ENCODE assay signal across 1 cellular context in the genomic region with DNA sequence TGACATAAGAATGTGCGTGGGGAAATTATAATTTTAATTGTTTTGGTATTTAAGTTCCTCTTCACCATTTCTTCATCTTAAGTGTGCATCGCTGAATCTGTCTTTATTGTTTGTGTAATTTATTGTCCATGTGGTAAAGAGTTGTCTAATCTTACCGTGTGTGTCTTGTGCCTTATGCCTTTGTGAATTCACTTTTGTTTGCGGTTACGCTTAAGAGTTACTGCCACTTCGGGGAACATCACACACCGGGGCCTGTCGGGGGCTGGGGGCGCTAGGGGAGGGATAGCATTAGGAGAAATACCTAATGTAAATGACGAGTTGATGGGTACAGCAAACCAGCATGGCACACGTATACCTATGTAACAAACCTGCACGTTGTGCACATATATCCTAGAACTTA.
TF ChIP-seq lines count a peak whose summit lies in the region.

No MANE protein-coding gene starts in this region.

TF ChIP-seq in HepG2, 621 proteins besides CTCF, POLR2A, EP300 and RAD21:
- TF ChIP-seq ZSCAN31 (CRISPR knock-in tag; IDR thresholded peaks at IDR 0.05; ENCODE audit: low read depth), result no peak
- TF ChIP-seq, protein P1, sequence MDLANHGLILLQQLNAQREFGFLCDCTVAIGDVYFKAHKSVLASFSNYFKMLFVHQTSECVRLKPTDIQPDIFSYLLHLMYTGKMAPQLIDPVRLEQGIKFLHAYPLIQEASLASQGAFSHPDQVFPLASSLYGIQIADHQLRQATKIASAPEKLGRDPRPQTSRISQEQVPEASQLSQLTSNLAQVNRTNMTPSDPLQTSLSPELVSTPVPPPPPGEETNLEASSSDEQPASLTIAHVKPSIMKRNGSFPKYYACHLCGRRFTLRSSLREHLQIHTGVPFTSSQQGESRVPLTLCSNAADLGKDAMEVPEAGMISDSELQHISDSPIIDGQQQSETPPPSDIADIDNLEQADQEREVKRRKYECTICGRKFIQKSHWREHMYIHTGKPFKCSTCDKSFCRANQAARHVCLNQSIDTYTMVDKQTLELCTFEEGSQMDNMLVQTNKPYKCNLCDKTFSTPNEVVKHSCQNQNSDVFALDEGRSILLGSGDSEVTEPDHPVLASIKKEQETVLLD (CRISPR knock-in tag; IDR thresholded peaks at IDR 0.05; ENCODE audit: low read depth), result no peak
- no peak for TF ChIP-seq ZFAT (CRISPR knock-in tag; conservative IDR thresholded peaks at IDR 0.05)
- no peak for TF ChIP-seq ZKSCAN1 (IDR thresholded peaks at IDR 0.05; ENCODE audit: low read length)
- no peak for TF ChIP-seq ZFX (CRISPR knock-in tag; IDR thresholded peaks at IDR 0.05; ENCODE audit: low read depth)
- TF ChIP-seq FOXM1 (CRISPR knock-in tag; IDR thresholded peaks at IDR 0.05), result no peak
- TF ChIP-seq MEIS2 (CRISPR knock-in tag; IDR thresholded peaks at IDR 0.05), result no peak
- no peak for TF ChIP-seq ZNF124 (CRISPR knock-in tag; IDR thresholded peaks at IDR 0.05)
- no peak for TF ChIP-seq SRSF1 (optimal IDR thresholded peaks at IDR 0.05; ENCODE audit: low read depth, low read length)
- no peak for TF ChIP-seq BRCA1 (CRISPR knock-in tag; IDR thresholded peaks at IDR 0.05)
- TF ChIP-seq RBAK (CRISPR knock-in tag; IDR thresholded peaks at IDR 0.05), result no peak
- TF ChIP-seq, protein P2, sequence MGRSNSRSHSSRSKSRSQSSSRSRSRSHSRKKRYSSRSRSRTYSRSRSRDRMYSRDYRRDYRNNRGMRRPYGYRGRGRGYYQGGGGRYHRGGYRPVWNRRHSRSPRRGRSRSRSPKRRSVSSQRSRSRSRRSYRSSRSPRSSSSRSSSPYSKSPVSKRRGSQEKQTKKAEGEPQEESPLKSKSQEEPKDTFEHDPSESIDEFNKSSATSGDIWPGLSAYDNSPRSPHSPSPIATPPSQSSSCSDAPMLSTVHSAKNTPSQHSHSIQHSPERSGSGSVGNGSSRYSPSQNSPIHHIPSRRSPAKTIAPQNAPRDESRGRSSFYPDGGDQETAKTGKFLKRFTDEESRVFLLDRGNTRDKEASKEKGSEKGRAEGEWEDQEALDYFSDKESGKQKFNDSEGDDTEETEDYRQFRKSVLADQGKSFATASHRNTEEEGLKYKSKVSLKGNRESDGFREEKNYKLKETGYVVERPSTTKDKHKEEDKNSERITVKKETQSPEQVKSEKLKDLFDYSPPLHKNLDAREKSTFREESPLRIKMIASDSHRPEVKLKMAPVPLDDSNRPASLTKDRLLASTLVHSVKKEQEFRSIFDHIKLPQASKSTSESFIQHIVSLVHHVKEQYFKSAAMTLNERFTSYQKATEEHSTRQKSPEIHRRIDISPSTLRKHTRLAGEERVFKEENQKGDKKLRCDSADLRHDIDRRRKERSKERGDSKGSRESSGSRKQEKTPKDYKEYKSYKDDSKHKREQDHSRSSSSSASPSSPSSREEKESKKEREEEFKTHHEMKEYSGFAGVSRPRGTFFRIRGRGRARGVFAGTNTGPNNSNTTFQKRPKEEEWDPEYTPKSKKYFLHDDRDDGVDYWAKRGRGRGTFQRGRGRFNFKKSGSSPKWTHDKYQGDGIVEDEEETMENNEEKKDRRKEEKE (IDR thresholded peaks at IDR 0.05), result no peak
- no peak for TF ChIP-seq HOXA9 (CRISPR knock-in tag; IDR thresholded peaks at IDR 0.05; ENCODE audit: borderline replicate concordance)
- TF ChIP-seq TMF1 (CRISPR knock-in tag; IDR thresholded peaks at IDR 0.05; ENCODE audit: low read depth), result no peak
- TF ChIP-seq, protein P3, sequence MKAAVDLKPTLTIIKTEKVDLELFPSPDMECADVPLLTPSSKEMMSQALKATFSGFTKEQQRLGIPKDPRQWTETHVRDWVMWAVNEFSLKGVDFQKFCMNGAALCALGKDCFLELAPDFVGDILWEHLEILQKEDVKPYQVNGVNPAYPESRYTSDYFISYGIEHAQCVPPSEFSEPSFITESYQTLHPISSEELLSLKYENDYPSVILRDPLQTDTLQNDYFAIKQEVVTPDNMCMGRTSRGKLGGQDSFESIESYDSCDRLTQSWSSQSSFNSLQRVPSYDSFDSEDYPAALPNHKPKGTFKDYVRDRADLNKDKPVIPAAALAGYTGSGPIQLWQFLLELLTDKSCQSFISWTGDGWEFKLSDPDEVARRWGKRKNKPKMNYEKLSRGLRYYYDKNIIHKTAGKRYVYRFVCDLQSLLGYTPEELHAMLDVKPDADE (CRISPR knock-in tag; IDR thresholded peaks at IDR 0.05), result no peak
- TF ChIP-seq, protein P4, sequence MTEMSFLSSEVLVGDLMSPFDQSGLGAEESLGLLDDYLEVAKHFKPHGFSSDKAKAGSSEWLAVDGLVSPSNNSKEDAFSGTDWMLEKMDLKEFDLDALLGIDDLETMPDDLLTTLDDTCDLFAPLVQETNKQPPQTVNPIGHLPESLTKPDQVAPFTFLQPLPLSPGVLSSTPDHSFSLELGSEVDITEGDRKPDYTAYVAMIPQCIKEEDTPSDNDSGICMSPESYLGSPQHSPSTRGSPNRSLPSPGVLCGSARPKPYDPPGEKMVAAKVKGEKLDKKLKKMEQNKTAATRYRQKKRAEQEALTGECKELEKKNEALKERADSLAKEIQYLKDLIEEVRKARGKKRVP (CRISPR knock-in tag; IDR thresholded peaks at IDR 0.05), result no peak
- TF ChIP-seq ZNF225 (CRISPR knock-in tag; IDR thresholded peaks at IDR 0.05), result no peak
- no peak for TF ChIP-seq EEA1 (CRISPR knock-in tag; IDR thresholded peaks at IDR 0.05; ENCODE audit: borderline replicate concordance)
